16 cellular contexts compared by ENCODE assay signal in the genomic region with DNA sequence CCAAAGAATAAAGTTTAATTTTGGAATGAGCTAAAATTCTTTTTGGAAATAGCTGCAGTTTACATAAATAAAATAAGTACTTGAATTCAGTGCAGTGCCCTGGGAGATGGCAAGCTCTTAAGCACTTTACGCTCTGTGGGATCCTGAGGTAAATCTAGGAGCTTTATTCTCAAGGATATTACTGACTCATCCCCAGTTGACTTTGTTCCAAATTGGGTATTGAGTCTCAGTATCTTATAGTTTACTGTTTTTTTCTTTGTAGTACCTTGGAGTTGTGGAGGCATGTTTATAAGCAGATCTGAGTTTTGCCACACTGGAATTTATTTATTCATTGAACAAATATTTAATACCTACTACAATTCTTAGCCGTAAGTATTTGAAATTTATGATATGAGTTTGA. TPM values are rescaled to one million over a fixed set of nuclear protein-coding genes. Genes with fewer than 3 reads are reported as not detected.
A peak's percentile ranks its signal among the peaks of the same experiment; 100 is the strongest.
DNase-seq lines count a peak whose midpoint lies in the region; ATAC-seq and TF ChIP-seq lines count a peak whose summit lies in the region.
"Had no signal": no experiment of that assay in that cellular context is flagged by ENCODE, and none has a peak within 500 bp of the region (broad histone marks: within the 10 kb centered on the region; RNA-seq: fewer than 3 reads in every experiment).

No MANE protein-coding gene starts in this region.

- peak; percentile 65 for DNase-seq in LHCN-M2 (ENCODE audit: low read depth)
- DNase-seq in amniotic epithelial cell (ENCODE audit: low read depth): peak; percentile 10
- peak; percentile 41 for DNase-seq in fibroblast of mammary gland (ENCODE audit: low read depth)
- no peak for DNase-seq in heart right ventricle
- no peak for DNase-seq in activated CD4-positive, alpha-beta T cell treated with anti-CD3 and anti-CD28 coated beads for 4 hours
- DNase-seq in HUDEP-2 (lab: John Stamatoyannopoulos, UW; ENCODE audit: unreplicated experiment in 76 of 76): no peak
- DNase-seq: BE2C, NCI-H1417 treated with DMSO at 0.1 percent for 48 hours, NCI-H2029, NCI-H2171 treated with DMSO at 0.1 percent for 48 hours, NCI-H510A treated with DMSO at 0.1 percent for 48 hours had no signal

- 49 to 79% methylated on average over 2 of the region's 2 CpGs for WGBS in heart right ventricle, 2 donors

- no peak for ATAC-seq in heart right ventricle
- no peak for ATAC-seq in HG03097 (IDR thresholded peaks at IDR 0.05; ENCODE audit: low FRiP score, unreplicated experiment)

- no peaks in the 10 kb centered on the region for H3K9me3 ChIP-seq in heart right ventricle
- H3K9me3 ChIP-seq: BE2C had no signal

- H3K27me3 ChIP-seq in heart right ventricle: no peaks in the 10 kb centered on the region
- H3K27me3 ChIP-seq: BE2C had no signal

- no peaks in the 10 kb centered on the region for H3K36me3 ChIP-seq in heart right ventricle
- H3K36me3 ChIP-seq: BE2C had no signal

- H3K4me1 ChIP-seq in heart right ventricle: no peaks in the 10 kb centered on the region
- H3K4me1 ChIP-seq: BE2C had no signal

- TF ChIP-seq CTCF in fibroblast of mammary gland (conservative IDR thresholded peaks at IDR 0.05; ENCODE audit: control insufficient read depth, insufficient read depth, low read depth, low read length) (no peak), heart right ventricle (IDR thresholded peaks at IDR 0.05) (no peak)

- no peak overlapping the region for H3K27ac ChIP-seq in heart right ventricle
- H3K27ac ChIP-seq: RWPE1 had no signal

- H3K4me3 ChIP-seq in fibroblast of mammary gland (ENCODE audit: control insufficient read depth, low read depth, low read length): no peak overlapping the region
- H3K4me3 ChIP-seq in heart right ventricle: no peak overlapping the region

- intact Hi-C loops in heart right ventricle (cut with DNase I): no loop called here

RNA-seq across cellular contexts. Expression of a gene that starts 27.4 kb away (rescaled TPM):
- total RNA-seq in LHCN-M2 (2014; rRNA removed): not detected in 2 replicates
- 0.07 TPM for polyA plus RNA-seq in LHCN-M2 (2012)
- not detected for total RNA-seq in heart right ventricle
- under 1 TPM in 1 of 2 donors, not detected in 1; 0.07 TPM for polyA plus RNA-seq in heart right ventricle
- total RNA-seq: CD4-positive, alpha-beta memory T cell; H4; SK-MEL-5 had no signal
- polyA plus RNA-seq: CD4-positive, alpha-beta memory T cell had no signal

Comparison
In these comparisons a context has a peak if more than half of its experiments do, and no peak if none do; other contexts are left out.
1. DNase-seq: peak in LHCN-M2 (single experiment), amniotic epithelial cell (single experiment) and fibroblast of mammary gland (single experiment); none in heart right ventricle (0 of 2), activated CD4-positive, alpha-beta T cell treated with anti-CD3 and anti-CD28 coated beads for 4 hours (0 of 2) and HUDEP-2 (0 of 76).